In the genomic region with DNA sequence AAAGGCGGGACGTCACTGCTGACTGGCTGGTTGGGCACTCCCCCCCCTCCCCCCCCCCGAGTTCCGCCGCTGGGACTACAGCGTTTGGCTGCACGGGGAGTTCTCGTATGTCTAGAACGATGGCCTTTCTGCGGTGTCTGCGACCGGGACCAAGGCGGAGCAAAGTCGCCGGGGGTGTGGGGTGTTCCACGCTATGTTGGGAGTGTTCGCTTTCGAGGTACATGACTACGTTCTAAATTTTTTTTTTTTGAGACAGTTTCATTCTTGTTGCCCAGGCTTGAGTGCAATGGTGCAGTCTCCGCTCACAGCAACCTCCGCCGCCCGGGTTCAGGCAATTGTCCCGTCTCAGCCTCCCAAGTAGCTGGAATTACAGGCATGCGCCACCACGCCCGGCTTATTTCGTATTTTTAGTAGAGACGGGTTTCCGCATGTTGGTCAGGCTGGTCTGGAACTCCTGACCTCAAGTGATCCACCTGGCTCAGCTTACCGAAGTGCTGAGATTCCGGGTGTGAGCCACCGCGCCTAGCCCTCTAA, we compare ENCODE assay signal across 1 cellular context.
A peak's percentile ranks its signal among the peaks of the same experiment; 100 is the strongest.
TF ChIP-seq lines count a peak whose summit lies in the region.

No MANE protein-coding gene starts in this region.

TF ChIP-seq in HepG2, 621 proteins besides CTCF, POLR2A, EP300 and RAD21 (continued from another document):
- TF ChIP-seq ZNF292 (CRISPR knock-in tag; IDR thresholded peaks at IDR 0.05; ENCODE audit: borderline replicate concordance, low read depth) (peak; percentile 18; the same call in 1 of the 2 replicates), ZNF335 (CRISPR knock-in tag; IDR thresholded peaks at IDR 0.05) (no peak), ZNF234 (CRISPR knock-in tag; conservative IDR thresholded peaks at IDR 0.05) (0 out of 2 replicates have a peak, but pooled peaks have one; percentile 3), CHCHD3 (CRISPR knock-in tag; IDR thresholded peaks at IDR 0.05) (no peak), CENPT (CRISPR knock-in tag; IDR thresholded peaks at IDR 0.05; ENCODE audit: low read depth) (0 out of 2 replicates have a peak, but pooled peaks have one; percentile 47), ZNF33B (CRISPR knock-in tag; IDR thresholded peaks at IDR 0.05) (0 out of 2 replicates have a peak, but pooled peaks have one; percentile 15), ZNF747 (CRISPR knock-in tag; IDR thresholded peaks at IDR 0.05; ENCODE audit: borderline replicate concordance) (no peak), PRMT3 (CRISPR knock-in tag; IDR thresholded peaks at IDR 0.05; ENCODE audit: borderline replicate concordance, low read depth) (no peak), PLRG1 (conservative IDR thresholded peaks at IDR 0.05) (no peak), MED8 (CRISPR knock-in tag; IDR thresholded peaks at IDR 0.05; ENCODE audit: insufficient replicate concordance) (peak; percentile 5), ZNF3 (CRISPR knock-in tag; IDR thresholded peaks at IDR 0.05) (no peak), ARNT (IDR thresholded peaks at IDR 0.05) (no peak), CREB1 (IDR thresholded peaks at IDR 0.05) (no peak), CREB1 (CRISPR knock-in tag; IDR thresholded peaks at IDR 0.05) (0 out of 2 replicates have a peak, but pooled peaks have one; percentile 70), REL (CRISPR knock-in tag; conservative IDR thresholded peaks at IDR 0.05) (no peak; the same call in 1 of the 2 replicates), ZNF431 (CRISPR knock-in tag; IDR thresholded peaks at IDR 0.05; ENCODE audit: borderline replicate concordance, low read depth) (0 out of 2 replicates have a peak, but pooled peaks have one; percentile 17), FOXA3 (CRISPR knock-in tag; IDR thresholded peaks at IDR 0.05) (no peak), AGO2 (optimal IDR thresholded peaks at IDR 0.05; ENCODE audit: low read depth, low read length) (peak; percentile 51), ZC3H4 (CRISPR knock-in tag; IDR thresholded peaks at IDR 0.05; ENCODE audit: borderline replicate concordance) (0 out of 2 replicates have a peak, but pooled peaks have one; percentile 51)
- TF ChIP-seq, protein P1, sequence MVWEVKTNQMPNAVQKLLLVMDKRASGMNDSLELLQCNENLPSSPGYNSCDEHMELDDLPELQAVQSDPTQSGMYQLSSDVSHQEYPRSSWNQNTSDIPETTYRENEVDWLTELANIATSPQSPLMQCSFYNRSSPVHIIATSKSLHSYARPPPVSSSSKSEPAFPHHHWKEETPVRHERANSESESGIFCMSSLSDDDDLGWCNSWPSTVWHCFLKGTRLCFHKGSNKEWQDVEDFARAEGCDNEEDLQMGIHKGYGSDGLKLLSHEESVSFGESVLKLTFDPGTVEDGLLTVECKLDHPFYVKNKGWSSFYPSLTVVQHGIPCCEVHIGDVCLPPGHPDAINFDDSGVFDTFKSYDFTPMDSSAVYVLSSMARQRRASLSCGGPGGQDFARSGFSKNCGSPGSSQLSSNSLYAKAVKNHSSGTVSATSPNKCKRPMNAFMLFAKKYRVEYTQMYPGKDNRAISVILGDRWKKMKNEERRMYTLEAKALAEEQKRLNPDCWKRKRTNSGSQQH (CRISPR knock-in tag; IDR thresholded peaks at IDR 0.05; ENCODE audit: low read depth), result 0 out of 2 replicates have a peak, but pooled peaks have one; percentile 9
- TF ChIP-seq, protein P2, sequence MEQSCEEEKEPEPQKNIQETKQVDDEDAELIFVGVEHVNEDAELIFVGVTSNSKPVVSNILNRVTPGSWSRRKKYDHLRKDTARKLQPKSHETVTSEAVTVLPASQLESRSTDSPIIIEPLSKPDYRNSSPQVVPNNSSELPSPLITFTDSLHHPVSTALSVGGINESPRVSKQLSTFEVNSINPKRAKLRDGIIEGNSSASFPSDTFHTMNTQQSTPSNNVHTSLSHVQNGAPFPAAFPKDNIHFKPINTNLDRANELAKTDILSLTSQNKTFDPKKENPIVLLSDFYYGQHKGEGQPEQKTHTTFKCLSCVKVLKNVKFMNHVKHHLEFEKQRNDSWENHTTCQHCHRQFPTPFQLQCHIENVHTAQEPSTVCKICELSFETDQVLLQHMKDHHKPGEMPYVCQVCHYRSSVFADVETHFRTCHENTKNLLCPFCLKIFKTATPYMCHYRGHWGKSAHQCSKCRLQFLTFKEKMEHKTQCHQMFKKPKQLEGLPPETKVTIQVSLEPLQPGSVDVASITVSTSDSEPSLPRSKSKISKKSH (CRISPR knock-in tag; IDR thresholded peaks at IDR 0.05; ENCODE audit: borderline replicate concordance), result 0 out of 2 replicates have a peak, but pooled peaks have one; percentile 41
- TF ChIP-seq, protein P3, sequence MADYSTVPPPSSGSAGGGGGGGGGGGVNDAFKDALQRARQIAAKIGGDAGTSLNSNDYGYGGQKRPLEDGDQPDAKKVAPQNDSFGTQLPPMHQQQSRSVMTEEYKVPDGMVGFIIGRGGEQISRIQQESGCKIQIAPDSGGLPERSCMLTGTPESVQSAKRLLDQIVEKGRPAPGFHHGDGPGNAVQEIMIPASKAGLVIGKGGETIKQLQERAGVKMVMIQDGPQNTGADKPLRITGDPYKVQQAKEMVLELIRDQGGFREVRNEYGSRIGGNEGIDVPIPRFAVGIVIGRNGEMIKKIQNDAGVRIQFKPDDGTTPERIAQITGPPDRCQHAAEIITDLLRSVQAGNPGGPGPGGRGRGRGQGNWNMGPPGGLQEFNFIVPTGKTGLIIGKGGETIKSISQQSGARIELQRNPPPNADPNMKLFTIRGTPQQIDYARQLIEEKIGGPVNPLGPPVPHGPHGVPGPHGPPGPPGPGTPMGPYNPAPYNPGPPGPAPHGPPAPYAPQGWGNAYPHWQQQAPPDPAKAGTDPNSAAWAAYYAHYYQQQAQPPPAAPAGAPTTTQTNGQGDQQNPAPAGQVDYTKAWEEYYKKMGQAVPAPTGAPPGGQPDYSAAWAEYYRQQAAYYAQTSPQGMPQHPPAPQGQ (CRISPR knock-in tag; IDR thresholded peaks at IDR 0.05; ENCODE audit: borderline replicate concordance), result 0 out of 2 replicates have a peak, but pooled peaks have one; percentile 17
- TF ChIP-seq, protein P4, sequence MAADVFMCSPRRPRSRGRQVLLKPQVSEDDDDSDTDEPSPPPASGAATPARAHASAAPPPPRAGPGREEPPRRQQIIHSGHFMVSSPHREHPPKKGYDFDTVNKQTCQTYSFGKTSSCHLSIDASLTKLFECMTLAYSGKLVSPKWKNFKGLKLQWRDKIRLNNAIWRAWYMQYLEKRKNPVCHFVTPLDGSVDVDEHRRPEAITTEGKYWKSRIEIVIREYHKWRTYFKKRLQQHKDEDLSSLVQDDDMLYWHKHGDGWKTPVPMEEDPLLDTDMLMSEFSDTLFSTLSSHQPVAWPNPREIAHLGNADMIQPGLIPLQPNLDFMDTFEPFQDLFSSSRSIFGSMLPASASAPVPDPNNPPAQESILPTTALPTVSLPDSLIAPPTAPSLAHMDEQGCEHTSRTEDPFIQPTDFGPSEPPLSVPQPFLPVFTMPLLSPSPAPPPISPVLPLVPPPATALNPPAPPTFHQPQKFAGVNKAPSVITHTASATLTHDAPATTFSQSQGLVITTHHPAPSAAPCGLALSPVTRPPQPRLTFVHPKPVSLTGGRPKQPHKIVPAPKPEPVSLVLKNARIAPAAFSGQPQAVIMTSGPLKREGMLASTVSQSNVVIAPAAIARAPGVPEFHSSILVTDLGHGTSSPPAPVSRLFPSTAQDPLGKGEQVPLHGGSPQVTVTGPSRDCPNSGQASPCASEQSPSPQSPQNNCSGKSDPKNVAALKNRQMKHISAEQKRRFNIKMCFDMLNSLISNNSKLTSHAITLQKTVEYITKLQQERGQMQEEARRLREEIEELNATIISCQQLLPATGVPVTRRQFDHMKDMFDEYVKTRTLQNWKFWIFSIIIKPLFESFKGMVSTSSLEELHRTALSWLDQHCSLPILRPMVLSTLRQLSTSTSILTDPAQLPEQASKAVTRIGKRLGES (CRISPR knock-in tag; IDR thresholded peaks at IDR 0.05; ENCODE audit: borderline replicate concordance), result 0 out of 2 replicates have a peak, but pooled peaks have one; percentile 10
TF ChIP-seq in HepG2: peak in this region for 46.
